ENCODE assay signal across 2 cellular contexts in the genomic region with DNA sequence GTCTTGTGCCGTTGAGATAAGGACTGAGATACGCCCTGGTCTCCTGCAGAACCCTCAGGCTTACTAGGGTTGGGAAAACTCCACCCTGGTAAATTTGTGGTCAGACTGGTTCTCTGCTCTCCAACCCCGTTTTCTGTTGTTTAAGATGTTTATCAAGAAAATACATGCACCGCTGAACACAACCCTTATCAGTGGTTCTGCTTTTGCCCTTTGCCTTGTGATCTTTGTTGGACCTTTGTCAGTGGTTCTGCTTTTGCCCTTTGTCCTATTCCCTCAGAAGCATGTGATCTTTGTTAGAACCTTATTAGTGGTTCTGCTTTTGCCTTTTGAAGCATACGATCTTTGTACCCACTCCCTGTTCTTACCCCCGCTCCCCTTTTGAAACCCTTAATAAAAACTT.
TF ChIP-seq lines count a peak whose summit lies in the region.

No MANE protein-coding gene starts in this region.

TF ChIP-seq in HEK293, 187 proteins besides CTCF, POLR2A, EP300 and RAD21:
- peak; percentile 17; the same call in 1 of the 2 replicates for TF ChIP-seq ZNF133 (tag by site-specific recombination; IDR thresholded peaks at IDR 0.05)
TF ChIP-seq in HEK293: peak in this region for 1; not testable (repeated sequence) for 186.

TF ChIP-seq in K562, 482 proteins besides CTCF, POLR2A, EP300 and RAD21:
- TF ChIP-seq ZNF445 (CRISPR knock-in tag; IDR thresholded peaks at IDR 0.05; ENCODE audit: low read depth) (peak; percentile 82), CBX3 (IDR thresholded peaks at IDR 0.05; ENCODE audit: borderline replicate concordance in 1 of 2, low read length in 2 of 2) (peak in 1 of 2 experiments; percentile 29; a peak in 1 of 3 replicates)
